ENCODE assay signal across 10 cellular contexts in the genomic region with DNA sequence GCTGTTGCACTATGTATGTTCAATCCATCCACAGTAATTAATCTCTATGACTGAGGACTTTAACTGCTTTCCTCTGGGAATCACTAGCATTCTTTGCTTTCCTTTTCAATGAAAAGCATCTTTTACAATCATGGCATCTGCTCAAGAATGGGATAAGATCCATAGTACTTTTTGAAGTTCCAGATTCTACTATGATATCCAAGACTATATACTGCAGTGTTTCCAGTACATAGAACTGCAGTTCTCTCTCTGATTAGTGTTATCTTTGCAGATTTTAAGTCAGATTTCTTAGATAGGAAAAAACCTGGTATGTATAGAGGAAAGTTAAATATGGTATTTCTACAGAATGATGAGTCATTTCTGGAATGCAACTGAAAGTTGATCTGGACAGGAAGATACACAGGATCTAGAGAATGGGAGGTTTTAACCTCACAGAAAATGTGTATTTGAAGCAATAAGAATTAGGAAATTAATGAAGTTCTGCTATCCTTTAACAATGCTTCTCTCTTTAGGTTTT.
DNase-seq lines count a peak whose midpoint lies in the region; ATAC-seq and TF ChIP-seq lines count a peak whose summit lies in the region.
"Had no signal": no experiment of that assay in that cellular context is flagged by ENCODE, and none has a peak within 500 bp of the region (broad histone marks: within the 10 kb centered on the region; RNA-seq: fewer than 3 reads in every experiment).

No MANE protein-coding gene starts in this region.

- H2AFZ ChIP-seq in GM23338: no peak overlapping the region

- no peak overlapping the region for H3K4me3 ChIP-seq in mesodermal cell (ENCODE audit: extremely low read depth, insufficient read depth, low read length, poor library complexity, severe bottlenecking)
- H3K4me3 ChIP-seq in GM23338: no peak overlapping the region

- no peaks in the 10 kb centered on the region for H3K79me2 ChIP-seq in GM23338 (replicated peaks; ENCODE audit: insufficient read depth)

- H3K4me1 ChIP-seq in mesodermal cell (ENCODE audit: control insufficient read depth, insufficient read depth, low read length, poor library complexity, severe bottlenecking) (peaks cover 4% of the 10 kb centered on the region), GM23338 (ENCODE audit: insufficient read depth) (no peaks in the 10 kb centered on the region)

- H3K36me3 ChIP-seq in mesodermal cell (ENCODE audit: control insufficient read depth, insufficient read depth, low read length): no peaks in the 10 kb centered on the region
- H3K36me3 ChIP-seq in GM23338 (ENCODE audit: insufficient read depth): no peaks in the 10 kb centered on the region

- H3K9me2 ChIP-seq in GM23338 (ENCODE audit: insufficient read depth): no peaks in the 10 kb centered on the region; the same call in 1 of the 2 replicates

- no peak overlapping the region for H3K4me3 Mint-ChIP-seq in GM23338

- no peak for TF ChIP-seq CTCF in GM23338 (conservative IDR thresholded peaks at IDR 0.05; ENCODE audit: low read depth in 2 of 2)

- H3K27me3 Mint-ChIP-seq in GM23338 (ENCODE audit: insufficient read depth, low read depth, poor library complexity): no peaks in the 10 kb centered on the region

- peaks cover 8% of the 10 kb centered on the region; the same call in 2 of the 3 replicates for H3K36me3 Mint-ChIP-seq in GM23338 (ENCODE audit: low read depth)

- no peaks in the 10 kb centered on the region for H4K20me1 ChIP-seq in GM23338 (replicated peaks; ENCODE audit: insufficient read depth)

- H3K9me3 Mint-ChIP-seq in GM23338: peaks cover 9% of the 10 kb centered on the region

- H3K27ac ChIP-seq in mesodermal cell (ENCODE audit: low read depth, low read length, severe bottlenecking): peak overlapping the region; percentile 30
- H3K27ac ChIP-seq in GM23338 (ENCODE audit: low read depth): no peak overlapping the region

- DNase-seq in Kasumi-1 (lab: John Stamatoyannopoulos, UW): peak; percentile 4
- DNase-seq in GM23338 (ENCODE audit: low spot score): no peak
- no peak for DNase-seq in GDM1 (lab: John Stamatoyannopoulos, UW)
- DNase-seq in putamen (ENCODE audit: low spot score): no peak
- no peak for DNase-seq in Right ventricle myocardium superior
- DNase-seq: activated naive CD4-positive, alpha-beta T cell treated with anti-CD3 and anti-CD28 coated beads, Interleukin-2, amount 50 U/mL, for 16 hours had no signal

- H3K4me2 ChIP-seq in GM23338: no peak overlapping the region

- no peaks in the 10 kb centered on the region for H3K4me1 Mint-ChIP-seq in GM23338

- intact Hi-C loops in Right ventricle myocardium superior (cut with DNase I): no loop called here

- no peaks in the 10 kb centered on the region for H3F3A ChIP-seq in GM23338 (replicated peaks; ENCODE audit: low read depth)

- H3K27me3 ChIP-seq in GM23338 (ENCODE audit: insufficient read depth): no peaks in the 10 kb centered on the region

- ATAC-seq in GM18873 (IDR thresholded peaks at IDR 0.05; ENCODE audit: low FRiP score, unreplicated experiment) (peak; percentile 68), HG02623 (IDR thresholded peaks at IDR 0.05; ENCODE audit: unreplicated experiment) (peak; percentile 87), GM23338 (no peak), Right ventricle myocardium superior (ENCODE audit: poor library complexity) (no peak)
- ATAC-seq: Right ventricle myocardium inferior had no signal

- H3K9me3 ChIP-seq in mesodermal cell (ENCODE audit: control insufficient read depth, low read length): no peaks in the 10 kb centered on the region

- H3K27ac Mint-ChIP-seq in GM23338: no peak overlapping the region

TF ChIP-seq in GM23338, 12 proteins besides CTCF, POLR2A, EP300 and RAD21:
- TF ChIP-seq STAT1 (IDR thresholded peaks at IDR 0.05; ENCODE audit: unreplicated experiment): no peak
- TF ChIP-seq, protein P1, sequence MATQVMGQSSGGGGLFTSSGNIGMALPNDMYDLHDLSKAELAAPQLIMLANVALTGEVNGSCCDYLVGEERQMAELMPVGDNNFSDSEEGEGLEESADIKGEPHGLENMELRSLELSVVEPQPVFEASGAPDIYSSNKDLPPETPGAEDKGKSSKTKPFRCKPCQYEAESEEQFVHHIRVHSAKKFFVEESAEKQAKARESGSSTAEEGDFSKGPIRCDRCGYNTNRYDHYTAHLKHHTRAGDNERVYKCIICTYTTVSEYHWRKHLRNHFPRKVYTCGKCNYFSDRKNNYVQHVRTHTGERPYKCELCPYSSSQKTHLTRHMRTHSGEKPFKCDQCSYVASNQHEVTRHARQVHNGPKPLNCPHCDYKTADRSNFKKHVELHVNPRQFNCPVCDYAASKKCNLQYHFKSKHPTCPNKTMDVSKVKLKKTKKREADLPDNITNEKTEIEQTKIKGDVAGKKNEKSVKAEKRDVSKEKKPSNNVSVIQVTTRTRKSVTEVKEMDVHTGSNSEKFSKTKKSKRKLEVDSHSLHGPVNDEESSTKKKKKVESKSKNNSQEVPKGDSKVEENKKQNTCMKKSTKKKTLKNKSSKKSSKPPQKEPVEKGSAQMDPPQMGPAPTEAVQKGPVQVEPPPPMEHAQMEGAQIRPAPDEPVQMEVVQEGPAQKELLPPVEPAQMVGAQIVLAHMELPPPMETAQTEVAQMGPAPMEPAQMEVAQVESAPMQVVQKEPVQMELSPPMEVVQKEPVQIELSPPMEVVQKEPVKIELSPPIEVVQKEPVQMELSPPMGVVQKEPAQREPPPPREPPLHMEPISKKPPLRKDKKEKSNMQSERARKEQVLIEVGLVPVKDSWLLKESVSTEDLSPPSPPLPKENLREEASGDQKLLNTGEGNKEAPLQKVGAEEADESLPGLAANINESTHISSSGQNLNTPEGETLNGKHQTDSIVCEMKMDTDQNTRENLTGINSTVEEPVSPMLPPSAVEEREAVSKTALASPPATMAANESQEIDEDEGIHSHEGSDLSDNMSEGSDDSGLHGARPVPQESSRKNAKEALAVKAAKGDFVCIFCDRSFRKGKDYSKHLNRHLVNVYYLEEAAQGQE (IDR thresholded peaks at IDR 0.05; ENCODE audit: unreplicated experiment): no peak
- TF ChIP-seq CREB1 (CRISPR knock-in tag; IDR thresholded peaks at IDR 0.05; ENCODE audit: low read depth): no peak
- TF ChIP-seq, protein P2, sequence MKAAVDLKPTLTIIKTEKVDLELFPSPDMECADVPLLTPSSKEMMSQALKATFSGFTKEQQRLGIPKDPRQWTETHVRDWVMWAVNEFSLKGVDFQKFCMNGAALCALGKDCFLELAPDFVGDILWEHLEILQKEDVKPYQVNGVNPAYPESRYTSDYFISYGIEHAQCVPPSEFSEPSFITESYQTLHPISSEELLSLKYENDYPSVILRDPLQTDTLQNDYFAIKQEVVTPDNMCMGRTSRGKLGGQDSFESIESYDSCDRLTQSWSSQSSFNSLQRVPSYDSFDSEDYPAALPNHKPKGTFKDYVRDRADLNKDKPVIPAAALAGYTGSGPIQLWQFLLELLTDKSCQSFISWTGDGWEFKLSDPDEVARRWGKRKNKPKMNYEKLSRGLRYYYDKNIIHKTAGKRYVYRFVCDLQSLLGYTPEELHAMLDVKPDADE (IDR thresholded peaks at IDR 0.05): no peak

Comparison
In these comparisons a context has a peak if more than half of its experiments do, and no peak if none do; other contexts are left out.
1. ATAC-seq: peak in GM18873 (single experiment) and HG02623 (single experiment); none in GM23338 (single experiment) and Right ventricle myocardium superior (single experiment).
2. DNase-seq: peak in Kasumi-1 (2 of 2); none in GM23338 (single experiment), GDM1 (single experiment), putamen (single experiment) and Right ventricle myocardium superior (single experiment).